In genomic region chr2:219562049-219563020, GRCh38 we compare ENCODE assay signal across 22 cellular contexts. TPM values are rescaled to one million over a fixed set of nuclear protein-coding genes. Genes with fewer than 3 reads are reported as not detected.
A peak's percentile ranks its signal among the peaks of the same experiment; 100 is the strongest.
DNase-seq lines count a peak whose midpoint lies in the region; ATAC-seq, FAIRE-seq and TF ChIP-seq lines count a peak whose summit lies in the region.
"Had no signal": no experiment of that assay in that cellular context is flagged by ENCODE, and none has a peak within 500 bp of the region (broad histone marks: within the 10 kb centered on the region; RNA-seq: fewer than 3 reads in every experiment).

No MANE protein-coding gene starts in this region.

- TF ChIP-seq POLR2A in K562 (conservative IDR thresholded peaks at IDR 0.05): no peak

- H3K18ac ChIP-seq in mesendoderm (ENCODE audit: low read length): no peak overlapping the region

- no peak overlapping the region for H4K8ac ChIP-seq in mesendoderm (ENCODE audit: low read depth, low read length)

- H3K27me3 ChIP-seq in A673 (replicated peaks; ENCODE audit: insufficient read depth, low read depth, low read length, poor library complexity): no peaks in the 10 kb centered on the region
- no peaks in the 10 kb centered on the region for H3K27me3 ChIP-seq in K562 (ENCODE audit: control insufficient read depth in 2 of 2, insufficient read depth in 2 of 2, low read length in 2 of 2)
- H3K27me3 ChIP-seq in mesendoderm (ENCODE audit: insufficient read depth, low read length, poor library complexity): no peaks in the 10 kb centered on the region
- H3K27me3 ChIP-seq: body of pancreas had no signal

- FAIRE-seq in K562 (lab: Jason Lieb, UNC): no peak
- FAIRE-seq: endothelial cell of umbilical vein, TTC549 had no signal

- no peak overlapping the region for H2BK5ac ChIP-seq in mesendoderm (ENCODE audit: low read length)

- no peaks in the 10 kb centered on the region for H4K20me1 ChIP-seq in K562 (replicated peaks; ENCODE audit: control insufficient read depth, insufficient read depth, low read length)

- no peaks in the 10 kb centered on the region for H3K9me1 ChIP-seq in K562 (ENCODE audit: control insufficient read depth, insufficient read depth, low read length)

- H2BK15ac ChIP-seq in mesendoderm (replicated peaks; ENCODE audit: low read depth): no peak overlapping the region

- CTCF ChIA-PET in A673 (lab: Charles Lee): interaction anchor here (0.6 kb wide), 2 partner anchors 9 to 1391 kb away, joined by 5 read pairs; partner anchors contain the start of gene OBSL1
- CTCF ChIA-PET in HEK293 (lab: Yijun Ruan, JAX): interaction anchor here (0.6 to 1.3 kb wide), 4 partner anchors 21 to 118 kb away, joined by 3 to 5 read pairs (median 4); no protein-coding TSS in a partner anchor
- CTCF ChIA-PET in K562 (lab: Yijun Ruan, JAX; ENCODE audit: low intra/inter-chr PET ratio): no interaction called here

- H3K79me2 ChIP-seq in K562 (ENCODE audit: control insufficient read depth, insufficient read depth, low read length) (no peaks in the 10 kb centered on the region), mesendoderm (ENCODE audit: control insufficient read depth, insufficient read depth, low read length) (no peaks in the 10 kb centered on the region)

- no peak overlapping the region for H3K27ac ChIP-seq in A673 (ENCODE audit: low read depth, low read length, poor library complexity, severe bottlenecking)
- no peak overlapping the region for H3K27ac ChIP-seq in HEK293 (ENCODE audit: extremely low read depth, low read depth, low read length)
- no peak overlapping the region for H3K27ac ChIP-seq in K562 (ENCODE audit: extremely low read depth, low read depth, low read length)
- peak overlapping the region; percentile 53 for H3K27ac ChIP-seq in mesendoderm (ENCODE audit: low read depth, low read length)
- H3K27ac ChIP-seq: body of pancreas, C4-2B had no signal

- POLR2A ChIA-PET in A673 (lab: Charles Lee; ENCODE audit: low non-redundant PET) (no interaction called here), HEK293 (lab: Yijun Ruan, JAX) (interaction anchor here (0.9 to 3.7 kb wide), 5 partner anchors 9 to 127 kb away, joined by 3 to 25 read pairs (median 5); partner anchors contain the start of genes INHA, OBSL1 and STK11IP), K562 (lab: Yijun Ruan, JAX) (interaction anchor here (1.8 to 3.6 kb wide), 2 partner anchors 9 to 10 kb away, joined by 9 to 16 read pairs; partner anchors contain the start of genes INHA and OBSL1)

- intact Hi-C loops in A673 (cut with micrococcal nuclease; ENCODE audit: unreplicated experiment): no loop called here
- intact Hi-C loops in K562 (cut with micrococcal nuclease): loop anchor here (5.0 kb wide), 1 partner anchor 35 kb away; the partner anchor contains the start of gene STK11IP

- no peak overlapping the region for H3K4me3 ChIP-seq in A673 (ENCODE audit: low read depth, low read length, poor library complexity, severe bottlenecking)
- H3K4me3 ChIP-seq in HEK293 (ENCODE audit: low read depth, low read length): no peak overlapping the region
- H3K4me3 ChIP-seq in K562: no peak overlapping the region
- no peak overlapping the region for H3K4me3 ChIP-seq in mesendoderm (ENCODE audit: low read length)
- H3K4me3 ChIP-seq: body of pancreas, lung had no signal

- in situ Hi-C loops in K562 (cut with MboI): no loop called here

- H2AFZ ChIP-seq in K562 (ENCODE audit: low read depth, low read length): no peak overlapping the region

- peak overlapping the region; percentile 22 for H3K56ac ChIP-seq in mesendoderm (ENCODE audit: low read length)

- no peaks in the 10 kb centered on the region for H3K36me3 ChIP-seq in A673 (ENCODE audit: insufficient read depth, low read length, poor library complexity, severe bottlenecking)
- peaks cover 13 to 86% of the 10 kb centered on the region in 2 experiments; a peak in 2 of 3 replicates for H3K36me3 ChIP-seq in HEK293 (ENCODE audit: control insufficient read depth in 2 of 2, insufficient read depth in 1 of 2, low read length in 2 of 2)
- no peaks in the 10 kb centered on the region for H3K36me3 ChIP-seq in K562 (ENCODE audit: control insufficient read depth, insufficient read depth, low read length)
- no peaks in the 10 kb centered on the region for H3K36me3 ChIP-seq in mesendoderm (ENCODE audit: control insufficient read depth, insufficient read depth, low read length)

- H3K9ac ChIP-seq in K562 (ENCODE audit: insufficient read depth in 1 of 2, low read depth in 2 of 2, low read length in 2 of 2) (peak overlapping the region in 1 of 2 experiments; percentile 35; a peak in 1 of 4 replicates), mesendoderm (ENCODE audit: low read length) (no peak overlapping the region)

- H3K9me3 ChIP-seq in A673 (ENCODE audit: low read depth, low read length, poor library complexity, severe bottlenecking) (no peaks in the 10 kb centered on the region), HEK293 (ENCODE audit: control insufficient read depth, insufficient read depth, low read depth, low read length) (no peaks in the 10 kb centered on the region), K562 (replicated peaks; ENCODE audit: control insufficient read depth, insufficient read depth, low read depth, low read length) (no peaks in the 10 kb centered on the region)
- H3K9me3 ChIP-seq: body of pancreas had no signal

- H2BK120ac ChIP-seq in mesendoderm (ENCODE audit: low read depth, low read length): no peak overlapping the region

- BruUV-seq in A673 (replicated peaks; lab: Mats Ljungman, UMichigan): TSS peak; percentile 30
- no TSS peak for BruUV-seq in K562 (replicated peaks; lab: Mats Ljungman, UMichigan)

- TF ChIP-seq RAD21 in K562 (CRISPR knock-in tag; conservative IDR thresholded peaks at IDR 0.05 in 1 of 2, IDR thresholded peaks at IDR 0.05 in 1 of 2): no peak

- no peaks in the 10 kb centered on the region for H3K4me1 ChIP-seq in A673 (ENCODE audit: insufficient read depth, low read length, poor library complexity, severe bottlenecking)
- no peaks in the 10 kb centered on the region for H3K4me1 ChIP-seq in HEK293 (ENCODE audit: control insufficient read depth, insufficient read depth, low read length)
- H3K4me1 ChIP-seq in K562 (replicated peaks in 1 of 2; ENCODE audit: control insufficient read depth in 2 of 2, insufficient read depth in 2 of 2, low read length in 2 of 2): peaks cover 2 to 41% of the 10 kb centered on the region in 2 experiments; a peak in 3 of 5 replicates
- peaks cover 12% of the 10 kb centered on the region for H3K4me1 ChIP-seq in mesendoderm (ENCODE audit: control insufficient read depth, low read depth, low read length)

- no peak overlapping the region for H3K4me2 ChIP-seq in K562 (ENCODE audit: insufficient read depth, low read length)
- no peak overlapping the region for H3K4me2 ChIP-seq in mesendoderm (ENCODE audit: low read length)

- TF ChIP-seq CTCF in A673 (conservative IDR thresholded peaks at IDR 0.05; ENCODE audit: low read depth, low read length) (no peak), HEK293 (tag by site-specific recombination; IDR thresholded peaks at IDR 0.05) (no peak), K562 (IDR thresholded peaks at IDR 0.05 in 2 of 3, conservative IDR thresholded peaks at IDR 0.05 in 1 of 3; ENCODE audit: insufficient read depth in 2 of 3, low read depth in 1 of 3, low read length in 3 of 3) (no peak)

- DNase-seq in A673 (ENCODE audit: low spot score): no peak
- no peak for DNase-seq in K562 (ENCODE audit: extremely low read depth in 1 of 4, low spot score in 3 of 4)
- no peak for DNase-seq in mesendoderm
- DNase-seq in activated naive CD4-positive, alpha-beta T cell (lab: John Stamatoyannopoulos, UW): no peak
- DNase-seq in NCI-H446 (lab: John Stamatoyannopoulos, UW): no peak
- no peak for DNase-seq in amygdala (lab: John Stamatoyannopoulos, UW)
- DNase-seq: activated CD4-positive, alpha-beta T cell treated with anti-CD3 and anti-CD28 coated beads for 4 hours; GDM1; naive thymus-derived CD4-positive, alpha-beta T cell; NCI-H1092 treated with DMSO at 0.1 percent for 48 hours; NCI-H2029 treated with DMSO at 0.1 percent for 48 hours; NCI-H446 treated with DMSO at 0.1 percent for 48 hours; stimulated activated naive CD4-positive, alpha-beta T cell had no signal

- peak overlapping the region; percentile 6 for H3K23ac ChIP-seq in mesendoderm (ENCODE audit: low read length)

- H4K5ac ChIP-seq in mesendoderm (ENCODE audit: low read length): no peak overlapping the region

- no peak overlapping the region for H2AK5ac ChIP-seq in mesendoderm (ENCODE audit: low read length)

- H3K79me1 ChIP-seq in mesendoderm (ENCODE audit: low read length): no peaks in the 10 kb centered on the region

- H3K4ac ChIP-seq in mesendoderm (ENCODE audit: low read depth, low read length): no peak overlapping the region

- ATAC-seq in K562: no peak
- ATAC-seq in GM21447 (IDR thresholded peaks at IDR 0.05; ENCODE audit: unreplicated experiment): no peak
- ATAC-seq: body of pancreas; naive thymus-derived CD4-positive, alpha-beta T cell had no signal

- 51% methylated on average over 22 of the region's 35 CpGs for whole genome bisulfite sequencing in K562 (ENCODE audit: insufficient coverage, low coverage, missing lambda C conversion rate)
- no CpG with 5 or more reads among the region's 35 CpGs for WGBS in mesendoderm (ENCODE audit: extremely low coverage, insufficient coverage, low lambda C conversion rate)

- TF ChIP-seq EP300 in K562 (IDR thresholded peaks at IDR 0.05; ENCODE audit: low read length): no peak

RNA-seq across cellular contexts. Expression of gene OBSL1, which starts 9.0 kb away (rescaled TPM):
- total RNA-seq in A673 (2021) (23.1 and 46.6 TPM in 2 replicates), K562 (2014; rRNA removed) (14.9 and 19.2 TPM in 2 replicates), K562 (2014; rRNA removed; fragmentation: Illumina TruSeq; extraction: Trizol) (2.5 and 3.0 TPM in 2 replicates), K562 (2015; rRNA removed; fragmentation: Illumina TruSeq; extraction: Trizol) (8.6 and 9.6 TPM in 2 replicates), K562 (2021) (24.5 and 26.6 TPM in 2 replicates)
- 21.4 and 68.9 TPM in 2 replicates for total RNA-seq in K562 (2011; cell fraction: chromatin; rRNA removed; ENCODE audit: low replicate concordance)
- total RNA-seq in K562 (2011; cell fraction: nucleolus; rRNA removed): 49.9 and 55.4 TPM in 2 replicates
- total RNA-seq in K562 (2011; cell fraction: nucleoplasm; rRNA removed): 22.7 and 27.9 TPM in 2 replicates
- polyA plus RNA-seq in K562 (2011; rRNA removed) (10.2 and 14.7 TPM in 2 replicates), K562 (2014; fragmentation: Illumina TruSeq; extraction: Trizol) (6.8 and 12.6 TPM in 2 replicates), K562 (2014; fragmentation: Nextera tagmentation; extraction: Ambion mirVana) (1 to 10 TPM; 1.2 to 1.9 TPM), K562 (2014; rRNA removed) (19.3 and 19.8 TPM in 2 replicates)
- 9.2 and 21.4 TPM in 2 replicates for polyA plus RNA-seq in K562 (2011; cell fraction: cytosol; rRNA removed)
- polyA plus RNA-seq in K562 (2011; cell fraction: nucleus; rRNA removed): 91.1 and 133 TPM in 2 replicates
- polyA plus RNA-seq in K562 (2012): 27.0 and 40.4 TPM in 2 replicates
- polyA minus RNA-seq in K562 (2011; rRNA and poly(A)+ RNA removed): 6.2 and 8.2 TPM in 2 replicates
- polyA minus RNA-seq in K562 (2011; cell fraction: cytosol; rRNA and poly(A)+ RNA removed): 14.2 and 18.7 TPM in 2 replicates
- 17.0 and 18.6 TPM in 2 replicates for polyA minus RNA-seq in K562 (2011; cell fraction: nucleus; rRNA and poly(A)+ RNA removed)
- 51.2 TPM for polyA plus RNA-seq in mesendoderm (2013, experiment 1 of 2)
- polyA plus RNA-seq in mesendoderm (2013, experiment 2 of 2): 51.9 TPM
- polyA plus RNA-seq: naive thymus-derived CD4-positive, alpha-beta T cell had no signal

RNA-seq across cellular contexts. Expression of gene INHA, which starts 9.8 kb away (rescaled TPM):
- total RNA-seq in A673 (2021): 0.70 TPM in 1 of 2 replicates, not detected in the other
- 0.56 and 0.93 TPM in 2 replicates for total RNA-seq in K562 (2011; cell fraction: chromatin; rRNA removed; ENCODE audit: low replicate concordance)
- 0.79 and 1.0 TPM in 2 replicates for total RNA-seq in K562 (2011; cell fraction: nucleolus; rRNA removed)
- 0.84 and 1.1 TPM in 2 replicates for total RNA-seq in K562 (2011; cell fraction: nucleoplasm; rRNA removed)
- 1.1 and 1.3 TPM in 2 replicates for total RNA-seq in K562 (2014; rRNA removed)
- 0.11 and 0.13 TPM in 2 replicates for total RNA-seq in K562 (2014; rRNA removed; fragmentation: Illumina TruSeq; extraction: Trizol)
- total RNA-seq in K562 (2015; rRNA removed; fragmentation: Illumina TruSeq; extraction: Trizol): 0.40 and 0.41 TPM in 2 replicates
- 0.51 and 0.71 TPM in 2 replicates for total RNA-seq in K562 (2021)
- polyA plus RNA-seq in K562 (2011; rRNA removed): 0.61 and 0.72 TPM in 2 replicates
- 1.0 and 3.8 TPM in 2 replicates for polyA plus RNA-seq in K562 (2011; cell fraction: cytosol; rRNA removed)
- polyA plus RNA-seq in K562 (2011; cell fraction: nucleus; rRNA removed): 3.8 and 4.3 TPM in 2 replicates
- 0.68 and 1.8 TPM in 2 replicates for polyA plus RNA-seq in K562 (2012)
- polyA plus RNA-seq in K562 (2014; fragmentation: Illumina TruSeq; extraction: Trizol): 0.36 and 0.61 TPM in 2 replicates
- under 1 TPM; 0.07 TPM for polyA plus RNA-seq in K562 (2014; fragmentation: Nextera tagmentation; extraction: Ambion mirVana)
- 0.90 and 1.9 TPM in 2 replicates for polyA plus RNA-seq in K562 (2014; rRNA removed)
- 0.14 and 0.15 TPM in 2 replicates for polyA minus RNA-seq in K562 (2011; rRNA and poly(A)+ RNA removed)
- not detected in 2 replicates for polyA minus RNA-seq in K562 (2011; cell fraction: cytosol; rRNA and poly(A)+ RNA removed)
- polyA minus RNA-seq in K562 (2011; cell fraction: nucleus; rRNA and poly(A)+ RNA removed): 0.33 and 0.40 TPM in 2 replicates
- 0.84 TPM for polyA plus RNA-seq in mesendoderm (2013, experiment 1 of 2)
- polyA plus RNA-seq in mesendoderm (2013, experiment 2 of 2): 0.85 TPM
- total RNA-seq: activated T-helper 2 cell treated with anti-CD3 and anti-CD28 coated beads, Interferon-gamma antibody, Interleukin-2, Interleukin-4, amounts not matched to agents 10 μg/mL and 5 μg/mL and 100 μg/mL, durations not matched to agents 14 hours and 24 hours and 36 hours; endothelial cell of umbilical vein; LHCN-M2 had no signal
- polyA plus RNA-seq: naive thymus-derived CD4-positive, alpha-beta T cell had no signal

RNA-seq across cellular contexts. Expression of gene TMEM198, which starts 18.5 kb away (rescaled TPM):
- total RNA-seq in A673 (2021) (4.6 and 7.6 TPM in 2 replicates), K562 (2014; rRNA removed) (1.1 and 2.5 TPM in 2 replicates), K562 (2014; rRNA removed; fragmentation: Illumina TruSeq; extraction: Trizol) (0.38 and 0.47 TPM in 2 replicates), K562 (2015; rRNA removed; fragmentation: Illumina TruSeq; extraction: Trizol) (0.98 and 1.1 TPM in 2 replicates), K562 (2021) (2.4 and 3.8 TPM in 2 replicates)
- total RNA-seq in K562 (2011; cell fraction: chromatin; rRNA removed; ENCODE audit: low replicate concordance): 1.3 and 5.0 TPM in 2 replicates
- total RNA-seq in K562 (2011; cell fraction: nucleolus; rRNA removed): 4.3 and 6.5 TPM in 2 replicates
- 3.1 and 3.4 TPM in 2 replicates for total RNA-seq in K562 (2011; cell fraction: nucleoplasm; rRNA removed)
- polyA plus RNA-seq in K562 (2011; rRNA removed) (1.1 and 2.2 TPM in 2 replicates), K562 (2014; fragmentation: Illumina TruSeq; extraction: Trizol) (1.0 and 1.3 TPM in 2 replicates), K562 (2014; fragmentation: Nextera tagmentation; extraction: Ambion mirVana) (under 1 TPM; 0.03 TPM), K562 (2014; rRNA removed) (2.5 and 2.7 TPM in 2 replicates)
- polyA plus RNA-seq in K562 (2011; cell fraction: cytosol; rRNA removed): 2.6 and 3.9 TPM in 2 replicates
- 19.4 and 26.1 TPM in 2 replicates for polyA plus RNA-seq in K562 (2011; cell fraction: nucleus; rRNA removed)
- 2.1 and 3.5 TPM in 2 replicates for polyA plus RNA-seq in K562 (2012)
- 0.36 and 0.81 TPM in 2 replicates for polyA minus RNA-seq in K562 (2011; rRNA and poly(A)+ RNA removed)
- 0.95 and 1.0 TPM in 2 replicates for polyA minus RNA-seq in K562 (2011; cell fraction: cytosol; rRNA and poly(A)+ RNA removed)
- polyA minus RNA-seq in K562 (2011; cell fraction: nucleus; rRNA and poly(A)+ RNA removed): 1.5 and 1.7 TPM in 2 replicates
- polyA plus RNA-seq in mesendoderm (2013, experiment 1 of 2): 3.7 TPM
- polyA plus RNA-seq in mesendoderm (2013, experiment 2 of 2): 3.7 TPM
- total RNA-seq: endothelial cell of umbilical vein had no signal
- polyA plus RNA-seq: endothelial cell of umbilical vein; naive thymus-derived CD4-positive, alpha-beta T cell had no signal

RNA-seq across cellular contexts. Expression of gene CHPF, which starts 18.7 kb away (rescaled TPM):
- total RNA-seq in A673 (2021) (13.8 and 15.8 TPM in 2 replicates), K562 (2014; rRNA removed) (57.2 and 67.6 TPM in 2 replicates), K562 (2014; rRNA removed; fragmentation: Illumina TruSeq; extraction: Trizol) (1.5 and 2.0 TPM in 2 replicates), K562 (2015; rRNA removed; fragmentation: Illumina TruSeq; extraction: Trizol) (7.9 and 9.0 TPM in 2 replicates), K562 (2021) (40.1 and 41.1 TPM in 2 replicates)
- 9.1 and 46.2 TPM in 2 replicates for total RNA-seq in K562 (2011; cell fraction: chromatin; rRNA removed; ENCODE audit: low replicate concordance)
- total RNA-seq in K562 (2011; cell fraction: nucleolus; rRNA removed): 74.1 and 96.4 TPM in 2 replicates
- total RNA-seq in K562 (2011; cell fraction: nucleoplasm; rRNA removed): 36.0 and 36.5 TPM in 2 replicates
- polyA plus RNA-seq in K562 (2011; rRNA removed) (9.9 and 14.8 TPM in 2 replicates), K562 (2014; fragmentation: Illumina TruSeq; extraction: Trizol) (2.6 and 11.5 TPM in 2 replicates), K562 (2014; fragmentation: Nextera tagmentation; extraction: Ambion mirVana) (under 1 TPM; 0.15 to 0.35 TPM), K562 (2014; rRNA removed) (31.8 and 32.1 TPM in 2 replicates)
- 22.8 and 80.8 TPM in 2 replicates for polyA plus RNA-seq in K562 (2011; cell fraction: cytosol; rRNA removed)
- 25.6 and 44.2 TPM in 2 replicates for polyA plus RNA-seq in K562 (2011; cell fraction: nucleus; rRNA removed)
- 22.4 and 47.7 TPM in 2 replicates for polyA plus RNA-seq in K562 (2012)
- 3.4 and 5.3 TPM in 2 replicates for polyA minus RNA-seq in K562 (2011; rRNA and poly(A)+ RNA removed)
- polyA minus RNA-seq in K562 (2011; cell fraction: cytosol; rRNA and poly(A)+ RNA removed): 25.0 and 30.2 TPM in 2 replicates
- 24.2 and 27.0 TPM in 2 replicates for polyA minus RNA-seq in K562 (2011; cell fraction: nucleus; rRNA and poly(A)+ RNA removed)
- polyA plus RNA-seq in mesendoderm (2013, experiment 1 of 2): 50.4 TPM
- polyA plus RNA-seq in mesendoderm (2013, experiment 2 of 2): 50.4 TPM

RNA-seq across cellular contexts. Expression of gene STK11IP, which starts 35.3 kb away (rescaled TPM):
- total RNA-seq in A673 (2021) (35.6 and 43.9 TPM in 2 replicates), K562 (2014; rRNA removed) (8.5 and 10.3 TPM in 2 replicates), K562 (2014; rRNA removed; fragmentation: Illumina TruSeq; extraction: Trizol) (3.3 TPM in 2 replicates), K562 (2015; rRNA removed; fragmentation: Illumina TruSeq; extraction: Trizol) (5.6 and 6.5 TPM in 2 replicates), K562 (2021) (20.6 and 21.7 TPM in 2 replicates)
- total RNA-seq in K562 (2011; cell fraction: chromatin; rRNA removed; ENCODE audit: low replicate concordance): 27.6 and 95.1 TPM in 2 replicates
- total RNA-seq in K562 (2011; cell fraction: nucleolus; rRNA removed): 56.0 and 75.7 TPM in 2 replicates
- total RNA-seq in K562 (2011; cell fraction: nucleoplasm; rRNA removed): 40.2 and 44.7 TPM in 2 replicates
- polyA plus RNA-seq in K562 (2011; rRNA removed) (4.7 and 14.4 TPM in 2 replicates), K562 (2014; fragmentation: Illumina TruSeq; extraction: Trizol) (7.3 and 10.6 TPM in 2 replicates), K562 (2014; fragmentation: Nextera tagmentation; extraction: Ambion mirVana) (under 1 TPM; 0.52 to 0.89 TPM), K562 (2014; rRNA removed) (9.0 and 12.6 TPM in 2 replicates)
- 5.6 and 6.8 TPM in 2 replicates for polyA plus RNA-seq in K562 (2011; cell fraction: cytosol; rRNA removed)
- polyA plus RNA-seq in K562 (2011; cell fraction: nucleus; rRNA removed): 89.3 and 106 TPM in 2 replicates
- 14.2 TPM in 2 replicates for polyA plus RNA-seq in K562 (2012)
- polyA minus RNA-seq in K562 (2011; rRNA and poly(A)+ RNA removed): 5.2 and 5.4 TPM in 2 replicates
- polyA minus RNA-seq in K562 (2011; cell fraction: cytosol; rRNA and poly(A)+ RNA removed): 9.6 and 10.6 TPM in 2 replicates
- 27.2 and 31.0 TPM in 2 replicates for polyA minus RNA-seq in K562 (2011; cell fraction: nucleus; rRNA and poly(A)+ RNA removed)
- 14.4 TPM for polyA plus RNA-seq in mesendoderm (2013, experiment 1 of 2)
- 12.7 TPM for polyA plus RNA-seq in mesendoderm (2013, experiment 2 of 2)
